ENCODE assay signal across 19 cellular contexts in genomic region chr17:79944821-79945391, GRCh38.
DNase-seq lines count a peak whose midpoint lies in the region; ATAC-seq, FAIRE-seq and TF ChIP-seq lines count a peak whose summit lies in the region.
"Had no signal": no experiment of that assay in that cellular context is flagged by ENCODE, and none has a peak within 500 bp of the region (broad histone marks: within the 10 kb centered on the region; RNA-seq: fewer than 3 reads in every experiment).

No MANE protein-coding gene starts in this region.

- WGBS in SK-N-SH (ENCODE audit: low lambda C conversion rate), result 93% methylated on average over 26 of the region's 31 CpGs
- WGBS in right cardiac atrium, result 98% methylated on average over 31 of the region's 31 CpGs

- no peak overlapping the region for H2AFZ ChIP-seq in SK-N-SH (ENCODE audit: low read depth)

- TF ChIP-seq EP300 in SK-N-SH (IDR thresholded peaks at IDR 0.05; ENCODE audit: borderline replicate concordance in 1 of 2, low read depth in 1 of 2, low read length in 1 of 2), result no peak

- intact Hi-C loops in right cardiac atrium (cut with DNase I), result no loop called here
- intact Hi-C loops in posterior vena cava (cut with DNase I), result no loop called here

- ATAC-seq in SK-N-SH treated with all-trans-retinoic acid at 6 μM for 48 hours, result no peak
- ATAC-seq in right cardiac atrium, result no peak
- no peak for ATAC-seq in GM18502 (IDR thresholded peaks at IDR 0.05; ENCODE audit: poor library complexity, unreplicated experiment)
- no peak for ATAC-seq in HG03442 (IDR thresholded peaks at IDR 0.05; ENCODE audit: unreplicated experiment)

- CTCF ChIA-PET in SK-N-SH (lab: Yijun Ruan, JAX), result interaction anchor here (0.6 to 1.5 kb wide), 4 partner anchors 11 to 203 kb away, joined by 3 to 5 read pairs (median 4); no protein-coding TSS in a partner anchor

- H3K27me3 ChIP-seq in SK-N-SH (ENCODE audit: insufficient read depth) (no peaks in the 10 kb centered on the region), right cardiac atrium (ENCODE audit: control insufficient read depth, insufficient read depth) (no peaks in the 10 kb centered on the region)

- no peak overlapping the region for H3K9ac ChIP-seq in SK-N-SH

- H4K20me1 ChIP-seq in SK-N-SH (ENCODE audit: insufficient read depth), result no peaks in the 10 kb centered on the region

- H3K4me3 ChIP-seq in SK-N-SH (ENCODE audit: low read depth in 2 of 2, low read length in 1 of 2), result no peak overlapping the region
- no peak overlapping the region for H3K4me3 ChIP-seq in right cardiac atrium (ENCODE audit: low read length)

- no peak for TF ChIP-seq RAD21 in SK-N-SH (IDR thresholded peaks at IDR 0.05; ENCODE audit: low read length)

- H3F3A ChIP-seq in SK-N-SH (replicated peaks; ENCODE audit: insufficient read depth), result no peaks in the 10 kb centered on the region

- no peak for TF ChIP-seq CTCF in SK-N-SH (IDR thresholded peaks at IDR 0.05)

- no peaks in the 10 kb centered on the region for H3K4me1 ChIP-seq in SK-N-SH (ENCODE audit: control insufficient read depth in 1 of 2, insufficient read depth in 2 of 2, low read depth in 1 of 2, low read length in 1 of 2)
- no peaks in the 10 kb centered on the region for H3K4me1 ChIP-seq in right cardiac atrium (ENCODE audit: control insufficient read depth, insufficient read depth, low read length)

- no peaks in the 10 kb centered on the region for H3K9me2 ChIP-seq in SK-N-SH

- H3K9me3 ChIP-seq in SK-N-SH (no peaks in the 10 kb centered on the region), right cardiac atrium (ENCODE audit: control insufficient read depth, low read length) (no peaks in the 10 kb centered on the region)

- POLR2A ChIA-PET in SK-N-SH (lab: Yijun Ruan, JAX), result no interaction called here

- H3K27ac ChIP-seq in SK-N-SH (ENCODE audit: low read depth in 2 of 2, low read length in 1 of 2), result no peak overlapping the region
- no peak overlapping the region for H3K27ac ChIP-seq in right cardiac atrium (ENCODE audit: low read length)
- H3K27ac ChIP-seq: 22Rv1, C4-2B had no signal

- no peak for FAIRE-seq in GM12891 (lab: Jason Lieb, UNC)
- FAIRE-seq: G401.6, HTR-8/SVneo, small intestine had no signal

- peaks cover 0 to 78% of the 10 kb centered on the region in 2 experiments for H3K36me3 ChIP-seq in SK-N-SH (replicated peaks in 1 of 2; ENCODE audit: control insufficient read depth in 1 of 2, insufficient read depth in 2 of 2, low read length in 1 of 2)

- H3K79me2 ChIP-seq in SK-N-SH (ENCODE audit: insufficient read depth), result no peaks in the 10 kb centered on the region

- no peak overlapping the region for H3K4me2 ChIP-seq in SK-N-SH

- DNase-seq in SK-N-SH, result peak; percentile 35
- DNase-seq in GM12891 (ENCODE audit: insufficient read length, low spot score), result peak; percentile 7
- peak in 2 of 3 donors; percentile 55 to 58 for DNase-seq in right cardiac atrium
- peak; percentile 78 for DNase-seq in posterior vena cava (ENCODE audit: low spot score)
- DNase-seq in NCI-H187 treated with DMSO at 0.1 percent for 48 hours (lab: John Stamatoyannopoulos, UW), result no peak
- DNase-seq: foreskin fibroblast; NCI-H1105 treated with DMSO at 0.1 percent for 48 hours; NCI-H526 treated with DMSO at 0.1 percent for 48 hours; SIG-M5; small intestine; stimulated activated CD4-positive, alpha-beta T cell treated with anti-CD3 and anti-CD28 coated beads, Interleukin-4, amount 100 ng/mL, for 4 hours; substantia nigra had no signal

- no peak for TF ChIP-seq POLR2A in GM12891 (IDR thresholded peaks at IDR 0.05; ENCODE audit: low read depth, low read length)

TF ChIP-seq in SK-N-SH, 30 proteins besides CTCF, POLR2A, EP300 and RAD21 (continues in another document):
- TF ChIP-seq ELF1 (IDR thresholded peaks at IDR 0.05) (no peak), GATA2 (CRISPR knock-in tag; IDR thresholded peaks at IDR 0.05) (no peak), NRF1 (IDR thresholded peaks at IDR 0.05; ENCODE audit: low read depth, low read length) (no peak), FOXM1 (IDR thresholded peaks at IDR 0.05; ENCODE audit: low read depth) (no peak), TAF1 (IDR thresholded peaks at IDR 0.05; ENCODE audit: borderline replicate concordance, low read depth, low read length) (no peak), YY1 (IDR thresholded peaks at IDR 0.05; ENCODE audit: low read depth) (no peak), ZBTB33 (IDR thresholded peaks at IDR 0.05; ENCODE audit: borderline replicate concordance, low read depth) (no peak), TEAD4 (IDR thresholded peaks at IDR 0.05; ENCODE audit: borderline replicate concordance, insufficient read depth) (no peak), SIN3A (IDR thresholded peaks at IDR 0.05; ENCODE audit: borderline replicate concordance, low read depth, low read length) (no peak), JUND (IDR thresholded peaks at IDR 0.05) (no peak)

TF ChIP-seq in SK-N-SH treated with all-trans-retinoic acid at 6 μM for 48 hours, 23 proteins besides CTCF, POLR2A, EP300 and RAD21 (continues in another document):
- TF ChIP-seq CSRNP3 (CRISPR knock-in tag; IDR thresholded peaks at IDR 0.05) (no peak), ISL1 (CRISPR knock-in tag; IDR thresholded peaks at IDR 0.05) (no peak), ZC3H10 (CRISPR knock-in tag; IDR thresholded peaks at IDR 0.05) (no peak), ZNF8 (CRISPR knock-in tag; IDR thresholded peaks at IDR 0.05) (no peak)
- TF ChIP-seq, protein P1, sequence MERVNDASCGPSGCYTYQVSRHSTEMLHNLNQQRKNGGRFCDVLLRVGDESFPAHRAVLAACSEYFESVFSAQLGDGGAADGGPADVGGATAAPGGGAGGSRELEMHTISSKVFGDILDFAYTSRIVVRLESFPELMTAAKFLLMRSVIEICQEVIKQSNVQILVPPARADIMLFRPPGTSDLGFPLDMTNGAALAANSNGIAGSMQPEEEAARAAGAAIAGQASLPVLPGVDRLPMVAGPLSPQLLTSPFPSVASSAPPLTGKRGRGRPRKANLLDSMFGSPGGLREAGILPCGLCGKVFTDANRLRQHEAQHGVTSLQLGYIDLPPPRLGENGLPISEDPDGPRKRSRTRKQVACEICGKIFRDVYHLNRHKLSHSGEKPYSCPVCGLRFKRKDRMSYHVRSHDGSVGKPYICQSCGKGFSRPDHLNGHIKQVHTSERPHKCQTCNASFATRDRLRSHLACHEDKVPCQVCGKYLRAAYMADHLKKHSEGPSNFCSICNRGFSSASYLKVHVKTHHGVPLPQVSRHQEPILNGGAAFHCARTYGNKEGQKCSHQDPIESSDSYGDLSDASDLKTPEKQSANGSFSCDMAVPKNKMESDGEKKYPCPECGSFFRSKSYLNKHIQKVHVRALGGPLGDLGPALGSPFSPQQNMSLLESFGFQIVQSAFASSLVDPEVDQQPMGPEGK (CRISPR knock-in tag; IDR thresholded peaks at IDR 0.05; ENCODE audit: borderline replicate concordance), result no peak

TF ChIP-seq in GM12891, 5 proteins besides CTCF, POLR2A, EP300 and RAD21:
- no peak for TF ChIP-seq POLR2AphosphoS5 (IDR thresholded peaks at IDR 0.05; ENCODE audit: low read depth, low read length)
- no peak for TF ChIP-seq SPI1 (IDR thresholded peaks at IDR 0.05; ENCODE audit: low read depth, low read length)
